Comparison of ENCODE assay signal across 8 cellular contexts in genomic region chr11:66068154-66068821, GRCh38. TPM values are rescaled to one million over a fixed set of nuclear protein-coding genes. Genes with fewer than 3 reads are reported as not detected.
A peak's percentile ranks its signal among the peaks of the same experiment; 100 is the strongest.
DNase-seq lines count a peak whose midpoint lies in the region; ATAC-seq and TF ChIP-seq lines count a peak whose summit lies in the region.

No MANE protein-coding gene starts in this region.

- peak; percentile 92 for TF ChIP-seq CTCF in chondrocyte (IDR thresholded peaks at IDR 0.05)

- peaks cover 38% of the 10 kb centered on the region for H3K36me3 Mint-ChIP-seq in chondrocyte (ENCODE audit: low read depth)

- no peaks in the 10 kb centered on the region for H3K27me3 Mint-ChIP-seq in chondrocyte (ENCODE audit: low read depth)

- ATAC-seq in left colon (peak; percentile 57), GM21423 (IDR thresholded peaks at IDR 0.05; ENCODE audit: unreplicated experiment) (no peak)

- no peak overlapping the region for H3K4me3 Mint-ChIP-seq in chondrocyte (ENCODE audit: unreplicated experiment)

- H3K4me1 Mint-ChIP-seq in chondrocyte (ENCODE audit: low read depth), result peaks cover 41% of the 10 kb centered on the region

- no peaks in the 10 kb centered on the region for H3K9me3 Mint-ChIP-seq in chondrocyte (ENCODE audit: low read depth)

- intact Hi-C loops in left colon (cut with DNase I, micrococcal nuclease), result no loop called here

- peak; percentile 40 for DNase-seq in NK-92 treated with Interleukin-12 subunit alpha and Interleukin-12 subunit beta, amount 100 ng/mL, for 24 hours (lab: John Stamatoyannopoulos, UW)
- no peak for DNase-seq in NK-92 (lab: John Stamatoyannopoulos, UW; ENCODE audit: unreplicated experiment)
- DNase-seq in NCI-H2196 treated with DMSO at 0.1 percent for 48 hours (lab: John Stamatoyannopoulos, UW; ENCODE audit: unreplicated experiment), result peak; percentile 48
- DNase-seq in activated CD4-positive, alpha-beta T cell treated with anti-CD3 and anti-CD28 coated beads for 24 hours (ENCODE audit: low read depth in 2 of 2), result peak; percentile 71 to 73
- no peak for DNase-seq in chondrocyte (ENCODE audit: low spot score)
- peak; percentile 64 to 79 for DNase-seq in left colon
- peak; percentile 71 for DNase-seq in stimulated activated CD4-positive, alpha-beta T cell treated with anti-CD3 and anti-CD28 coated beads, Interleukin-2, amount 100 ng/mL, for 4 hours (ENCODE audit: low read depth)

- H3K27ac Mint-ChIP-seq in chondrocyte (ENCODE audit: unreplicated experiment), result peak overlapping the region; percentile 92

RNA-seq across cellular contexts. Expression of gene PACS1, which starts 1.8 kb away (rescaled TPM):
- 74.4 to 90.7 TPM (median 85.7 TPM) in 3 replicates for total RNA-seq in chondrocyte
- total RNA-seq in left colon, result 10 to 100 TPM; 17.1 to 19.2 TPM

RNA-seq across cellular contexts. Expression of gene SF3B2, which starts 16.1 kb away (rescaled TPM):
- total RNA-seq in chondrocyte, result 142 to 169 TPM (median 143 TPM) in 3 replicates
- total RNA-seq in left colon, result 100 to 1,000 TPM; 123 to 131 TPM

RNA-seq across cellular contexts. Expression of gene GAL3ST3, which starts 19.3 kb away (rescaled TPM):
- total RNA-seq in chondrocyte (1.1 to 2.0 TPM (median 1.8 TPM) in 3 replicates), left colon (not detected)

RNA-seq across cellular contexts. Expression of gene CATSPER1, which starts 42.0 kb away (rescaled TPM):
- total RNA-seq in chondrocyte, result 0.44 TPM in 1 of 3 replicates, not detected in the others
- total RNA-seq in left colon, result under 1 TPM in 1 of 2 donors, not detected in 1; 0.39 TPM

RNA-seq across cellular contexts. Expression of gene CST6, which starts 56.5 kb away (rescaled TPM):
- total RNA-seq in chondrocyte (not detected in 3 replicates), left colon (not detected)

Comparison
In these comparisons a context has a peak if more than half of its experiments do, and no peak if none do; other contexts are left out.
1. DNase-seq: peak in NK-92 treated with Interleukin-12 subunit alpha and Interleukin-12 subunit beta, amount 100 ng/mL, for 24 hours (single experiment), NCI-H2196 treated with DMSO at 0.1 percent for 48 hours (single experiment), activated CD4-positive, alpha-beta T cell treated with anti-CD3 and anti-CD28 coated beads for 24 hours (2 of 2), left colon (2 of 2) and stimulated activated CD4-positive, alpha-beta T cell treated with anti-CD3 and anti-CD28 coated beads, Interleukin-2, amount 100 ng/mL, for 4 hours (single experiment); none in NK-92 (single experiment) and chondrocyte (single experiment).